Comparison of ENCODE assay signal across 11 cellular contexts in genomic region chr17:29156781-29157180, GRCh38. TPM values are rescaled to one million over a fixed set of nuclear protein-coding genes. Genes with fewer than 3 reads are reported as not detected.
DNase-seq lines count a peak whose midpoint lies in the region; ATAC-seq and TF ChIP-seq lines count a peak whose summit lies in the region.
"Had no signal": no experiment of that assay in that cellular context is flagged by ENCODE, and none has a peak within 500 bp of the region (broad histone marks: within the 10 kb centered on the region; RNA-seq: fewer than 3 reads in every experiment).

No MANE protein-coding gene starts in this region.

- peaks cover 34% of the 10 kb centered on the region for H3K4me1 Mint-ChIP-seq in activated naive CD8-positive, alpha-beta T cell treated with anti-CD3 and anti-CD28 coated beads, Interleukin-2, amount 50 U/mL, for 24 hours
- peaks cover 21% of the 10 kb centered on the region for H3K4me1 Mint-ChIP-seq in activated naive CD8-positive, alpha-beta T cell treated with anti-CD3 and anti-CD28 coated beads for 36 hours
- peaks cover 59% of the 10 kb centered on the region for H3K4me1 Mint-ChIP-seq in type B pancreatic cell (ENCODE audit: unreplicated experiment)

- no peak overlapping the region for H4K5ac ChIP-seq in mesendoderm (ENCODE audit: low read length)

- H3K79me1 ChIP-seq in mesendoderm (ENCODE audit: low read length): peaks cover 3% of the 10 kb centered on the region

- H3K36me3 ChIP-seq in colonic mucosa (no peaks in the 10 kb centered on the region), mesendoderm (ENCODE audit: control insufficient read depth, insufficient read depth, low read length) (no peaks in the 10 kb centered on the region)

- H3K4me2 ChIP-seq in mesendoderm (ENCODE audit: low read length): no peak overlapping the region

- ATAC-seq in activated naive CD8-positive, alpha-beta T cell treated with anti-CD3 and anti-CD28 coated beads, Interleukin-2, amount 50 U/mL, for 24 hours: no peak
- no peak for ATAC-seq in HG03571 (IDR thresholded peaks at IDR 0.05; ENCODE audit: unreplicated experiment)

- H4K8ac ChIP-seq in mesendoderm (ENCODE audit: low read depth, low read length): no peak overlapping the region

- no peaks in the 10 kb centered on the region for H3K27me3 ChIP-seq in colonic mucosa
- no peaks in the 10 kb centered on the region for H3K27me3 ChIP-seq in mesendoderm (ENCODE audit: insufficient read depth, low read length, poor library complexity)

- H3K18ac ChIP-seq in mesendoderm (ENCODE audit: low read length): peak overlapping the region; percentile 2

- H3K4ac ChIP-seq in mesendoderm (ENCODE audit: low read depth, low read length): no peak overlapping the region

- H3K4me1 ChIP-seq in colonic mucosa (peaks cover 38% of the 10 kb centered on the region), mesendoderm (ENCODE audit: control insufficient read depth, low read depth, low read length) (peaks cover 19% of the 10 kb centered on the region)

- H2BK120ac ChIP-seq in mesendoderm (ENCODE audit: low read depth, low read length): no peak overlapping the region

- H3K23ac ChIP-seq in mesendoderm (ENCODE audit: low read length): peak overlapping the region; percentile 57

- H3K36me3 Mint-ChIP-seq in activated naive CD8-positive, alpha-beta T cell treated with anti-CD3 and anti-CD28 coated beads, Interleukin-2, amount 50 U/mL, for 24 hours (ENCODE audit: low read depth): no peaks in the 10 kb centered on the region
- H3K36me3 Mint-ChIP-seq in activated naive CD8-positive, alpha-beta T cell treated with anti-CD3 and anti-CD28 coated beads for 36 hours: no peaks in the 10 kb centered on the region
- peaks cover under 1% of the 10 kb centered on the region for H3K36me3 Mint-ChIP-seq in type B pancreatic cell

- H3K79me2 ChIP-seq in mesendoderm (ENCODE audit: control insufficient read depth, insufficient read depth, low read length): no peaks in the 10 kb centered on the region

- no peaks in the 10 kb centered on the region for H3K27me3 Mint-ChIP-seq in activated naive CD8-positive, alpha-beta T cell treated with anti-CD3 and anti-CD28 coated beads, Interleukin-2, amount 50 U/mL, for 24 hours
- H3K27me3 Mint-ChIP-seq in activated naive CD8-positive, alpha-beta T cell treated with anti-CD3 and anti-CD28 coated beads for 36 hours: no peaks in the 10 kb centered on the region
- no peaks in the 10 kb centered on the region for H3K27me3 Mint-ChIP-seq in type B pancreatic cell

- H3K9ac ChIP-seq in colonic mucosa (ENCODE audit: low read depth in 2 of 2, low read length in 2 of 2) (peak overlapping the region in 1 of 2 donors; percentile 40), mesendoderm (ENCODE audit: low read length) (no peak overlapping the region)

- no peak for TF ChIP-seq CTCF in colonic mucosa (IDR thresholded peaks at IDR 0.05)
- TF ChIP-seq CTCF in type B pancreatic cell (conservative IDR thresholded peaks at IDR 0.05): no peak

- peak overlapping the region; percentile 88 for H3K27ac Mint-ChIP-seq in activated naive CD8-positive, alpha-beta T cell treated with anti-CD3 and anti-CD28 coated beads, Interleukin-2, amount 50 U/mL, for 24 hours
- no peak overlapping the region for H3K27ac Mint-ChIP-seq in activated naive CD8-positive, alpha-beta T cell treated with anti-CD3 and anti-CD28 coated beads for 36 hours
- peak overlapping the region; percentile 56 for H3K27ac Mint-ChIP-seq in type B pancreatic cell

- no CpG with 5 or more reads among the region's 6 CpGs for WGBS in mesendoderm (ENCODE audit: extremely low coverage, insufficient coverage, low lambda C conversion rate)

- no peak overlapping the region for H2BK15ac ChIP-seq in mesendoderm (replicated peaks; ENCODE audit: low read depth)

- H3K4me3 ChIP-seq in colonic mucosa (no peak overlapping the region), mesendoderm (ENCODE audit: low read length) (no peak overlapping the region)

- H3K9me3 ChIP-seq in colonic mucosa: no peaks in the 10 kb centered on the region

- peak overlapping the region; percentile 43 for H2AK5ac ChIP-seq in mesendoderm (ENCODE audit: low read length)

- no peak for DNase-seq in activated naive CD8-positive, alpha-beta T cell treated with anti-CD3 and anti-CD28 coated beads, Interleukin-2, amount 50 U/mL, for 24 hours
- DNase-seq in activated naive CD8-positive, alpha-beta T cell treated with anti-CD3 and anti-CD28 coated beads for 36 hours: no peak
- DNase-seq in colonic mucosa (no peak), mesendoderm (no peak), type B pancreatic cell (ENCODE audit: extremely low spot score, unreplicated experiment) (no peak), OCI-M1 (lab: John Stamatoyannopoulos, UW) (no peak), activated T-cell treated with anti-CD3 and anti-CD28 coated beads for 4 hours (no peak)
- DNase-seq: activated T-cell treated with anti-CD3 and anti-CD28 coated beads, Interleukin-2, amount 50 U/mL, for 48 hours; NCI-H1436 treated with DMSO at 0.1 percent for 48 hours; stimulated activated CD4-positive, alpha-beta T cell treated with anti-CD3 and anti-CD28 coated beads, Interleukin-12 subunit alpha, Interleukin-12 subunit beta, amount 100 ng/mL, for 4 hours had no signal

- peak overlapping the region; percentile 73 for H3K27ac ChIP-seq in colonic mucosa
- H3K27ac ChIP-seq in mesendoderm (ENCODE audit: low read depth, low read length): no peak overlapping the region

- H3K4me3 Mint-ChIP-seq in activated naive CD8-positive, alpha-beta T cell treated with anti-CD3 and anti-CD28 coated beads, Interleukin-2, amount 50 U/mL, for 24 hours: no peak overlapping the region
- H3K4me3 Mint-ChIP-seq in activated naive CD8-positive, alpha-beta T cell treated with anti-CD3 and anti-CD28 coated beads for 36 hours: no peak overlapping the region
- no peak overlapping the region for H3K4me3 Mint-ChIP-seq in type B pancreatic cell

- peak overlapping the region; percentile 42 for H3K56ac ChIP-seq in mesendoderm (ENCODE audit: low read length)

- peak overlapping the region; percentile 61 for H2BK5ac ChIP-seq in mesendoderm (ENCODE audit: low read length)

- no peaks in the 10 kb centered on the region for H3K9me3 Mint-ChIP-seq in activated naive CD8-positive, alpha-beta T cell treated with anti-CD3 and anti-CD28 coated beads, Interleukin-2, amount 50 U/mL, for 24 hours
- no peaks in the 10 kb centered on the region for H3K9me3 Mint-ChIP-seq in activated naive CD8-positive, alpha-beta T cell treated with anti-CD3 and anti-CD28 coated beads for 36 hours
- no peaks in the 10 kb centered on the region for H3K9me3 Mint-ChIP-seq in type B pancreatic cell

- intact Hi-C loops in colonic mucosa (cut with DNase I): no loop called here

RNA-seq across cellular contexts. Expression of gene MYO18A, which starts 23.4 kb away (rescaled TPM):
- total RNA-seq in activated naive CD8-positive, alpha-beta T cell treated with anti-CD3 and anti-CD28 coated beads for 36 hours: 10 to 100 TPM; 23.6 to 24.2 TPM
- total RNA-seq in colonic mucosa (100 to 1,000 TPM in 1 of 2 donors, 10 to 100 TPM in 1; 63.3 to 112 TPM), type B pancreatic cell (ENCODE audit: low replicate concordance) (46.6 and 49.1 TPM in 2 replicates)
- polyA plus RNA-seq in mesendoderm (2013, experiment 1 of 2): 12.7 TPM
- polyA plus RNA-seq in mesendoderm (2013, experiment 2 of 2): 11.4 TPM
